28 cellular contexts compared by ENCODE assay signal in genomic region chr3:136733317-136733833, GRCh38. TPM values are rescaled to one million over a fixed set of nuclear protein-coding genes. Genes with fewer than 3 reads are reported as not detected.
A peak's percentile ranks its signal among the peaks of the same experiment; 100 is the strongest.
DNase-seq lines count a peak whose midpoint lies in the region; ATAC-seq, FAIRE-seq and TF ChIP-seq lines count a peak whose summit lies in the region.
"Had no signal": no experiment of that assay in that cellular context is flagged by ENCODE, and none has a peak within 500 bp of the region (broad histone marks: within the 10 kb centered on the region; RNA-seq: fewer than 3 reads in every experiment).

No MANE protein-coding gene starts in this region.

- CTCF ChIA-PET in HepG2 (lab: Yijun Ruan, JAX; ENCODE audit: low intra/inter-chr PET ratio, low total read pairs) = no interaction called here

- H3K4me3 ChIP-seq in HepG2 (replicated peaks in 1 of 3; ENCODE audit: insufficient read depth in 1 of 3, low read depth in 2 of 3, low read length in 3 of 3) (no peak overlapping the region), right lobe of liver (no peak overlapping the region), fibroblast of the aortic adventitia (ENCODE audit: low read depth, low read length) (no peak overlapping the region), esophagus squamous epithelium (no peak overlapping the region)
- H3K4me3 ChIP-seq: lower lobe of right lung, psoas muscle, upper lobe of left lung had no signal

- WGBS in HepG2 (ENCODE audit: low lambda C conversion rate) = 90% methylated on average over 5 of the region's 5 CpGs
- WGBS in right lobe of liver (ENCODE audit: insufficient coverage, low coverage, low lambda C conversion rate, missing lambda C conversion rate) = 90% methylated on average over 5 of the region's 5 CpGs
- WGBS in esophagus squamous epithelium, 2 donors = 89 to 91% methylated on average over 5 of the region's 5 CpGs

- intact Hi-C loops in HepG2 (cut with micrococcal nuclease; ENCODE audit: unreplicated experiment) (loop anchor here (5.0 kb wide), 1 partner anchor 106 kb away; no protein-coding TSS in a partner anchor), right lobe of liver (cut with DNase I) (no loop called here), sciatic nerve (cut with DNase I) (no loop called here), esophagus squamous epithelium (cut with DNase I) (no loop called here)

- H3K4me1 ChIP-seq in HepG2 (ENCODE audit: insufficient read depth, low read length) (peaks cover 69% of the 10 kb centered on the region), right lobe of liver (peaks cover 0 to 23% (median 9%) of the 10 kb centered on the region in 4 donors), esophagus squamous epithelium (peaks cover 3 to 58% (median 15%) of the 10 kb centered on the region in 3 donors)

- H3K27me3 ChIP-seq in HepG2 (ENCODE audit: control insufficient read depth in 1 of 2, insufficient read depth in 2 of 2, low read length in 2 of 2) (no peaks in the 10 kb centered on the region), right lobe of liver (no peaks in the 10 kb centered on the region), esophagus squamous epithelium (no peaks in the 10 kb centered on the region)
- H3K27me3 ChIP-seq: upper lobe of left lung had no signal

- TF ChIP-seq CTCF in HepG2 (CRISPR knock-in tag; IDR thresholded peaks at IDR 0.05) (no peak), right lobe of liver (IDR thresholded peaks at IDR 0.05) (no peak), fibroblast of the aortic adventitia (IDR thresholded peaks at IDR 0.05; ENCODE audit: insufficient read depth, low read length) (no peak), esophagus squamous epithelium (IDR thresholded peaks at IDR 0.05) (no peak)

- no peak for TF ChIP-seq RAD21 in HepG2 (CRISPR knock-in tag; IDR thresholded peaks at IDR 0.05)

- no peak for TF ChIP-seq EP300 in HepG2 (IDR thresholded peaks at IDR 0.05; ENCODE audit: low read depth in 2 of 2, low read length in 2 of 2)
- TF ChIP-seq EP300 in HepG2 (CRISPR knock-in tag; IDR thresholded peaks at IDR 0.05; ENCODE audit: borderline replicate concordance) = no peak

- TF ChIP-seq POLR2A in HepG2 (IDR thresholded peaks at IDR 0.05; ENCODE audit: insufficient read depth in 1 of 2, low read depth in 2 of 2, low read length in 2 of 2) (no peak), right lobe of liver (IDR thresholded peaks at IDR 0.05) (no peak), esophagus squamous epithelium (IDR thresholded peaks at IDR 0.05) (no peak)

- H3K9me3 ChIP-seq in HepG2 (ENCODE audit: low read length) (no peaks in the 10 kb centered on the region), right lobe of liver (no peaks in the 10 kb centered on the region), esophagus squamous epithelium (no peaks in the 10 kb centered on the region)
- H3K9me3 ChIP-seq: lower lobe of right lung, psoas muscle, upper lobe of left lung had no signal

- POLR2A ChIA-PET in HepG2 (lab: Yijun Ruan, JAX) = interaction anchor here (1.2 kb wide), 1 partner anchor 19 kb away, joined by 3 read pairs; the partner anchor contains the start of gene STAG1

- H3K36me3 ChIP-seq in HepG2 (replicated peaks in 1 of 2; ENCODE audit: control insufficient read depth in 1 of 2, insufficient read depth in 2 of 2, low read length in 2 of 2) (no peaks in the 10 kb centered on the region; a peak in 1 of 5 replicates), right lobe of liver (no peaks in the 10 kb centered on the region), esophagus squamous epithelium (peaks cover 0 to 15% (median 0%) of the 10 kb centered on the region in 3 donors)
- H3K36me3 ChIP-seq: lower lobe of right lung had no signal

- BruUV-seq in HepG2 (replicated peaks; lab: Mats Ljungman, UMichigan) = no TSS peak

- FAIRE-seq in HepG2 (lab: Jason Lieb, UNC) = no peak
- FAIRE-seq: H54, kidney, small intestine had no signal

- H3K27ac ChIP-seq in HepG2 (ENCODE audit: extremely low read length, insufficient read depth, low read length) (no peak overlapping the region), right lobe of liver (no peak overlapping the region), esophagus squamous epithelium (no peak overlapping the region)
- H3K27ac ChIP-seq: epithelial cell of prostate, lower lobe of right lung, psoas muscle, upper lobe of left lung, VCaP had no signal

- peaks cover 86% of the 10 kb centered on the region for H3K79me2 ChIP-seq in HepG2 (ENCODE audit: insufficient read depth, low read length)

- H3K4me2 ChIP-seq in HepG2 (ENCODE audit: low read depth, low read length) = no peak overlapping the region

- ATAC-seq in HepG2 (no peak), right lobe of liver (no peak), GM21528 (IDR thresholded peaks at IDR 0.05; ENCODE audit: low FRiP score, unreplicated experiment) (no peak), sciatic nerve (no peak)
- ATAC-seq: activated T-cell treated with anti-CD3 and anti-CD28 coated beads, Interleukin-2, amount 50 U/mL, for 4 hours; lower lobe of right lung; psoas muscle had no signal

- DNase-seq in HepG2 (ENCODE audit: low spot score) = no peak
- no peak for DNase-seq in right lobe of liver
- DNase-seq in dermis microvascular lymphatic vessel endothelial cell (ENCODE audit: low read depth in 2 of 2) = peak; percentile 26 to 76
- peak; percentile 54 for DNase-seq in fibroblast of the aortic adventitia (ENCODE audit: low read depth)
- DNase-seq in sciatic nerve (ENCODE audit: low spot score) = no peak
- no peak for DNase-seq in esophagus squamous epithelium (lab: John Stamatoyannopoulos, UW)
- DNase-seq in GF-D8 (lab: John Stamatoyannopoulos, UW) = no peak
- DNase-seq: 8988T; activated CD4-positive, alpha-beta T cell treated with anti-CD3 and anti-CD28 coated beads for 48 hours; activated naive CD4-positive, alpha-beta T cell; activated T-cell treated with anti-CD3 and anti-CD28 coated beads, Interleukin-2, amount 50 U/mL, for 4 hours; amniotic stem cell; caudate nucleus; CD8-positive, alpha-beta memory T cell; kidney; lower lobe of right lung; NCI-H1105; NCI-H2029; NCI-H226; NCI-H82; psoas muscle; small intestine; stimulated activated CD4-positive, alpha-beta T cell treated with anti-CD3 and anti-CD28 coated beads, Interleukin-1b, Interleukin-23, amount 100 ng/mL, for 48 hours had no signal

- in situ Hi-C loops in HepG2 (cut with HindIII; ENCODE audit: extremely low pct_ligation_motif_present, low pct_unique_long_range_greater_than_20kb) = loop anchor here (25.0 kb wide), 1 partner anchor 171 kb away; no protein-coding TSS in a partner anchor

- no peak overlapping the region for H2AFZ ChIP-seq in HepG2 (ENCODE audit: low read length)

- H4K20me1 ChIP-seq in HepG2 (ENCODE audit: insufficient read depth, low read length) = peaks cover 5% of the 10 kb centered on the region; the same call in 1 of the 2 replicates

- no peak overlapping the region for H3K9ac ChIP-seq in HepG2 (ENCODE audit: insufficient read depth, low read depth, low read length)

TF ChIP-seq in HepG2, 621 proteins besides CTCF, POLR2A, EP300 and RAD21 (continues in another document):
- no peak for TF ChIP-seq CREB3 (CRISPR knock-in tag; IDR thresholded peaks at IDR 0.05)
- 0 out of 2 replicates have a peak, but pooled peaks have one; percentile 22 for TF ChIP-seq KDM1A (CRISPR knock-in tag; IDR thresholded peaks at IDR 0.05)
- no peak for TF ChIP-seq ETV6 (CRISPR knock-in tag; conservative IDR thresholded peaks at IDR 0.05)
- peak; percentile 92 for TF ChIP-seq ZNF629 (CRISPR knock-in tag; conservative IDR thresholded peaks at IDR 0.05)
- TF ChIP-seq ZNF354B (CRISPR knock-in tag; IDR thresholded peaks at IDR 0.05) = no peak
- no peak for TF ChIP-seq ZFP36L2 (CRISPR knock-in tag; IDR thresholded peaks at IDR 0.05)
- no peak for TF ChIP-seq REXO4 (CRISPR knock-in tag; IDR thresholded peaks at IDR 0.05; ENCODE audit: borderline replicate concordance)
- TF ChIP-seq ZNF460 (CRISPR knock-in tag; IDR thresholded peaks at IDR 0.05; ENCODE audit: borderline replicate concordance) = no peak
- TF ChIP-seq DMAP1 (CRISPR knock-in tag; IDR thresholded peaks at IDR 0.05) = no peak
- TF ChIP-seq ZNF543 (CRISPR knock-in tag; IDR thresholded peaks at IDR 0.05) = no peak

RNA-seq across cellular contexts. Expression of gene STAG1, which starts 18.8 kb away (rescaled TPM):
- total RNA-seq in HepG2 (2016; rRNA removed; fragmentation: Illumina TruSeq; extraction: Trizol) (25.9 and 37.8 TPM in 2 replicates), right lobe of liver (10 to 100 TPM in 5 of 6 experiments, 1 to 10 TPM in 1; 8.2 to 18.5 (median 12.7) TPM), dermis microvascular lymphatic vessel endothelial cell (22.3 and 24.3 TPM in 2 replicates), fibroblast of the aortic adventitia (ENCODE audit: low replicate concordance) (75.1 and 78.0 TPM in 2 replicates), sciatic nerve (78.8 TPM), esophagus squamous epithelium (10 to 100 TPM; 10.9 to 42.9 (median 24.9) TPM)
- total RNA-seq in HepG2 (2016; cell fraction: cytosol; rRNA removed; fragmentation: Illumina TruSeq; extraction: Trizol; ENCODE audit: low read depth) = 12.4 and 13.3 TPM in 2 replicates
- total RNA-seq in HepG2 (2016; cell fraction: insoluble cytoplasmic fraction; rRNA removed; fragmentation: Illumina TruSeq; extraction: Trizol) = 27.2 and 38.3 TPM in 2 replicates
- total RNA-seq in HepG2 (2016; cell fraction: membrane; rRNA removed; fragmentation: Illumina TruSeq; extraction: Trizol) = 13.0 and 13.7 TPM in 2 replicates
- 45.3 and 46.5 TPM in 2 replicates for total RNA-seq in HepG2 (2016; cell fraction: nucleus; rRNA removed; fragmentation: Illumina TruSeq; extraction: Trizol)
- 5.8 and 6.2 TPM in 2 replicates for polyA plus RNA-seq in HepG2 (2011; rRNA removed)
- polyA plus RNA-seq in HepG2 (2011; cell fraction: cytosol; rRNA removed) = 2.4 and 4.3 TPM in 2 replicates
- polyA plus RNA-seq in HepG2 (2011; cell fraction: nucleus; rRNA removed) = 2.8 and 4.2 TPM in 2 replicates
- polyA plus RNA-seq in HepG2 (2012) = 7.8 and 8.7 TPM in 2 replicates
- polyA plus RNA-seq in HepG2 (2016; cell fraction: cytosol; fragmentation: Illumina TruSeq; extraction: Trizol; ENCODE audit: low read depth) = 1.00 and 1.1 TPM in 2 replicates
- polyA plus RNA-seq in HepG2 (2016; cell fraction: insoluble cytoplasmic fraction; fragmentation: Illumina TruSeq; extraction: Trizol; ENCODE audit: low read depth) = 19.1 and 21.9 TPM in 2 replicates
- 2.9 and 3.1 TPM in 2 replicates for polyA plus RNA-seq in HepG2 (2016; cell fraction: membrane; fragmentation: Illumina TruSeq; extraction: Trizol; ENCODE audit: low read depth)
- polyA plus RNA-seq in HepG2 (2016; cell fraction: nucleus; fragmentation: Illumina TruSeq; extraction: Trizol; ENCODE audit: insufficient read depth, low read depth) = 16.1 and 16.2 TPM in 2 replicates
- 5.2 and 17.2 TPM in 2 replicates for polyA minus RNA-seq in HepG2 (2011; rRNA and poly(A)+ RNA removed; ENCODE audit: low replicate concordance)
- 9.1 and 13.0 TPM in 2 replicates for polyA minus RNA-seq in HepG2 (2011; cell fraction: cytosol; rRNA and poly(A)+ RNA removed)
- 44.2 and 44.3 TPM in 2 replicates for polyA minus RNA-seq in HepG2 (2011; cell fraction: nucleus; rRNA and poly(A)+ RNA removed)

Comparison
In these comparisons a context has a peak if more than half of its experiments do, and no peak if none do; other contexts are left out.
1. DNase-seq: peak in dermis microvascular lymphatic vessel endothelial cell (2 of 2) and fibroblast of the aortic adventitia (single experiment); none in HepG2 (single experiment), right lobe of liver (0 of 3), sciatic nerve (single experiment), esophagus squamous epithelium (single experiment) and GF-D8 (single experiment).